In the genomic region with DNA sequence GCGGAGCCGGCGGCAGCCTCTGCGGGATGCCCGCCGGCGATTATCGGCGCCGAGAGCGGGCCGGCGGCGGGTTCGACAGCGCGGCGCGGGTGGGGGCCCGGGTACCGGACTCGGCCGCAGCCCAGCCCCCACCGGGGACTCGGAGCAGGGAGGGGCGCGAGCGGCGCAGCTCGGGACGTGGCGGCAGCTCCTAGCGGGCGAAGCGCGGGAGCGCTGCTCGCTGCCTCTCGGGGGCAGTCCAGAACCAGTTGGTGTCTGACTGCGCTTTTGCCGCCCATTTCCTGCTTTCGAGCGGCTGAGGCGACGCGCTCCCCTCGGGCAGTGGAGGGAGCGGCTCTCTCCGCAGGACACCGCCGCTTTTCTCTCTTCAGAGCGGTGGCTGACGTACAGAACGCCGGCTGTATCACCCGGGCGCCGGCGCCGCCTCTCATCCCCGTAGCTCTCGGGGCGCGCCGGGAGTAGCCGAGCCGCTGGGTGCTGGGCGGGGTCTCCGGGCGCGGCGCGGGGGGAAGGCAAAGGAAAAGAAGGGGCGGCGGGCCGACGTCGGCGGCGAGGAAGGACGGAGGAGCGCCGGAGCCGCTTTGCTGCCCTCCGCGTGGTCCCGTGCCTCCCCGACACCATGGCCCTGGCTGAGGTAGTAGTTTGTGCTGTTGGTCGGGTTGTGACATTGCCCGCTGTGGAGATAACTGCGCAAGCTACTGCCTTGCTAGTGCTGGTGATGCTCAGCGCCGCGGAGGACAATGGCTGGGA, we compare ENCODE assay signal across 1 cellular context.
TF ChIP-seq lines count a peak whose summit lies in the region.

No MANE protein-coding gene starts in this region.

TF ChIP-seq in IMR-90, 13 proteins besides CTCF, POLR2A, EP300 and RAD21:
- TF ChIP-seq BHLHE40 (IDR thresholded peaks at IDR 0.05; ENCODE audit: low read depth, low read length) (peak; percentile 57; the same call in 1 of the 2 replicates), MAFK (IDR thresholded peaks at IDR 0.05; ENCODE audit: low read depth, low read length) (no peak), NFE2L2 (IDR thresholded peaks at IDR 0.05; ENCODE audit: low read depth, low read length) (no peak), SMC3 (IDR thresholded peaks at IDR 0.05; ENCODE audit: low read depth, low read length) (0 out of 2 replicates have a peak, but pooled peaks have one; percentile 4), RFX5 (IDR thresholded peaks at IDR 0.05; ENCODE audit: low read depth, low read length) (no peak), MXI1 (IDR thresholded peaks at IDR 0.05; ENCODE audit: borderline replicate concordance, low read depth, low read length) (peak; percentile 40; the same call in 1 of the 2 replicates), MAZ (IDR thresholded peaks at IDR 0.05; ENCODE audit: borderline replicate concordance, low read depth, low read length) (peak; percentile 95)
- TF ChIP-seq, protein P1, sequence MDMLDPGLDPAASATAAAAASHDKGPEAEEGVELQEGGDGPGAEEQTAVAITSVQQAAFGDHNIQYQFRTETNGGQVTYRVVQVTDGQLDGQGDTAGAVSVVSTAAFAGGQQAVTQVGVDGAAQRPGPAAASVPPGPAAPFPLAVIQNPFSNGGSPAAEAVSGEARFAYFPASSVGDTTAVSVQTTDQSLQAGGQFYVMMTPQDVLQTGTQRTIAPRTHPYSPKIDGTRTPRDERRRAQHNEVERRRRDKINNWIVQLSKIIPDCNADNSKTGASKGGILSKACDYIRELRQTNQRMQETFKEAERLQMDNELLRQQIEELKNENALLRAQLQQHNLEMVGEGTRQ (IDR thresholded peaks at IDR 0.05; ENCODE audit: low read depth, low read length) = no peak; the same call in 1 of the 2 replicates
